Comparison of ENCODE assay signal across 1 cellular context in genomic region chr13:26406791-26407190, GRCh38.
TF ChIP-seq lines count a peak whose summit lies in the region.

No MANE protein-coding gene starts in this region.

TF ChIP-seq in HepG2, 621 proteins besides CTCF, POLR2A, EP300 and RAD21 (continued from another document):
- TF ChIP-seq ZNF646 (CRISPR knock-in tag; IDR thresholded peaks at IDR 0.05) (no peak), NFE2L2 (IDR thresholded peaks at IDR 0.05; ENCODE audit: low read length) (no peak), ZNF629 (CRISPR knock-in tag; conservative IDR thresholded peaks at IDR 0.05) (no peak), ZNF790 (CRISPR knock-in tag; IDR thresholded peaks at IDR 0.05; ENCODE audit: borderline replicate concordance) (no peak), ZNF264 (CRISPR knock-in tag; IDR thresholded peaks at IDR 0.05) (no peak), ZNF556 (CRISPR knock-in tag; IDR thresholded peaks at IDR 0.05; ENCODE audit: borderline replicate concordance) (no peak), THAP8 (CRISPR knock-in tag; IDR thresholded peaks at IDR 0.05; ENCODE audit: borderline replicate concordance) (no peak), NR0B2 (CRISPR knock-in tag; IDR thresholded peaks at IDR 0.05) (no peak), ZNF883 (CRISPR knock-in tag; IDR thresholded peaks at IDR 0.05; ENCODE audit: not compliant biosample characterization) (no peak), SSRP1 (CRISPR knock-in tag; IDR thresholded peaks at IDR 0.05) (no peak), ZFP82 (CRISPR knock-in tag; IDR thresholded peaks at IDR 0.05; ENCODE audit: borderline replicate concordance) (no peak)
TF ChIP-seq in HepG2: peak in this region for 0.
